8 cellular contexts compared by ENCODE assay signal in genomic region chr17:1627219-1627986, GRCh38. TPM values are rescaled to one million over a fixed set of nuclear protein-coding genes. Genes with fewer than 3 reads are reported as not detected.
DNase-seq lines count a peak whose midpoint lies in the region; ATAC-seq and TF ChIP-seq lines count a peak whose summit lies in the region.

No MANE protein-coding gene starts in this region.

- H3K4me3 ChIP-seq in GM23248 (peak overlapping the region; percentile 79), psoas muscle (peak overlapping the region; percentile 93)

- H3F3A ChIP-seq in GM23248 (ENCODE audit: insufficient read depth), result no peaks in the 10 kb centered on the region

- H3K9me2 ChIP-seq in GM23248 (ENCODE audit: insufficient read depth), result no peaks in the 10 kb centered on the region

- no peaks in the 10 kb centered on the region for H3K9me3 ChIP-seq in GM23248 (ENCODE audit: low read depth)
- no peaks in the 10 kb centered on the region for H3K9me3 ChIP-seq in psoas muscle

- H3K79me2 ChIP-seq in GM23248 (ENCODE audit: insufficient read depth), result no peaks in the 10 kb centered on the region

- in situ Hi-C loops in GM23248 (cut with MboI), result no loop called here

- peak overlapping the region; percentile 96 for H3K4me2 ChIP-seq in GM23248 (ENCODE audit: unreplicated experiment)

- no peaks in the 10 kb centered on the region for H4K20me1 ChIP-seq in GM23248 (ENCODE audit: insufficient read depth)

- intact Hi-C loops in psoas muscle (cut with DNase I), result loop anchor here (5.0 kb wide), 2 partner anchors 35 to 365 kb away; no protein-coding TSS in a partner anchor

- WGBS in GM23248 (ENCODE audit: low coverage in 1 of 2, low lambda C conversion rate in 2 of 2, missing lambda C conversion rate in 2 of 2), 2 experiments, result 32 to 48% methylated on average over 24 to 30 of the region's 39 CpGs
- WGBS in psoas muscle, 3 donors, result 16 to 32% (median 18%) methylated on average over 26 to 39 of the region's 39 CpGs

- peak overlapping the region; percentile 80 for H2AFZ ChIP-seq in GM23248

- DNase-seq in AG08396 (ENCODE audit: low spot score) (peak; percentile 27), GM23248 (no peak), globus pallidus (ENCODE audit: low spot score) (peak; percentile 59), psoas muscle (peak in 1 of 2 donors; percentile 78)

- H3K27ac ChIP-seq in GM23248 (no peak overlapping the region), VCaP (peak overlapping the region; percentile 93), psoas muscle (peak overlapping the region; percentile 92)

- H3K9ac ChIP-seq in GM23248, result peak overlapping the region; percentile 93

- ATAC-seq in psoas muscle (peak in 2 of 4 donors; percentile 21 to 24), HG03175 (IDR thresholded peaks at IDR 0.05; ENCODE audit: unreplicated experiment) (no peak), GM19455 (IDR thresholded peaks at IDR 0.05; ENCODE audit: unreplicated experiment) (no peak), GM18867 (IDR thresholded peaks at IDR 0.05; ENCODE audit: unreplicated experiment) (no peak)

- H3K36me3 ChIP-seq in GM23248 (ENCODE audit: low read depth) (no peaks in the 10 kb centered on the region), psoas muscle (ENCODE audit: insufficient read depth in 1 of 2, low read depth in 1 of 2) (peaks cover 0 to 26% of the 10 kb centered on the region in 2 donors)

- no peaks in the 10 kb centered on the region for H3K4me1 ChIP-seq in GM23248 (ENCODE audit: insufficient read depth)
- H3K4me1 ChIP-seq in psoas muscle, result peaks cover 29% of the 10 kb centered on the region

- H3K27me3 ChIP-seq in GM23248 (replicated peaks; ENCODE audit: insufficient read depth) (no peaks in the 10 kb centered on the region), psoas muscle (ENCODE audit: insufficient read depth in 3 of 3, low read length in 2 of 3) (no peaks in the 10 kb centered on the region)

- TF ChIP-seq CTCF in VCaP (conservative IDR thresholded peaks at IDR 0.05) (no peak), psoas muscle (IDR thresholded peaks at IDR 0.05) (no peak)

RNA-seq across cellular contexts. Expression of gene SLC43A2, which starts 1.2 kb away (rescaled TPM):
- total RNA-seq in GM23248 (2014; rRNA removed; shearing (Covaris generic)), result 8.6 and 9.1 TPM in 2 replicates
- 6.0 and 6.6 TPM in 2 replicates for polyA plus RNA-seq in GM23248 (2016; fragmentation: Nextera tagmentation; extraction: Ambion mirVana)
- 10 to 100 TPM; 10.1 to 70.5 (median 30.0) TPM for total RNA-seq in psoas muscle
- polyA plus RNA-seq in psoas muscle, result 10 to 100 TPM in 2 of 3 donors, 1 to 10 TPM in 1; 9.5 to 21.7 (median 19.0) TPM

RNA-seq across cellular contexts. Expression of gene SCARF1, which starts 18.1 kb away (rescaled TPM):
- 0.25 TPM in 1 of 2 replicates, not detected in the other for total RNA-seq in GM23248 (2014; rRNA removed; shearing (Covaris generic))
- polyA plus RNA-seq in GM23248 (2016; fragmentation: Nextera tagmentation; extraction: Ambion mirVana), result 0.14 TPM in 1 of 2 replicates, not detected in the other
- 1 to 10 TPM; 5.2 to 8.9 (median 6.4) TPM for total RNA-seq in psoas muscle
- 1 to 10 TPM; 2.0 to 4.9 (median 4.1) TPM for polyA plus RNA-seq in psoas muscle

RNA-seq across cellular contexts. Expression of gene RILP, which starts 22.3 kb away (rescaled TPM):
- 6.4 and 27.6 TPM in 2 replicates for total RNA-seq in GM23248 (2014; rRNA removed; shearing (Covaris generic))
- polyA plus RNA-seq in GM23248 (2016; fragmentation: Nextera tagmentation; extraction: Ambion mirVana) (4.4 and 6.5 TPM in 2 replicates), psoas muscle (10 to 100 TPM; 26.8 to 49.9 (median 39.1) TPM)
- total RNA-seq in psoas muscle, result 10 to 100 TPM; 23.3 to 44.5 (median 29.8) TPM

RNA-seq across cellular contexts. Expression of gene PRPF8, which starts 57.3 kb away (rescaled TPM):
- total RNA-seq in GM23248 (2014; rRNA removed; shearing (Covaris generic)), result 72.2 and 76.9 TPM in 2 replicates
- polyA plus RNA-seq in GM23248 (2016; fragmentation: Nextera tagmentation; extraction: Ambion mirVana) (90.3 and 93.8 TPM in 2 replicates), psoas muscle (100 to 1,000 TPM in 1 of 3 donors, 10 to 100 TPM in 2; 84.8 to 138 (median 90.2) TPM)
- 100 to 1,000 TPM; 218 to 305 (median 223) TPM for total RNA-seq in psoas muscle
